Comparison of ENCODE assay signal across 24 cellular contexts in the genomic region with DNA sequence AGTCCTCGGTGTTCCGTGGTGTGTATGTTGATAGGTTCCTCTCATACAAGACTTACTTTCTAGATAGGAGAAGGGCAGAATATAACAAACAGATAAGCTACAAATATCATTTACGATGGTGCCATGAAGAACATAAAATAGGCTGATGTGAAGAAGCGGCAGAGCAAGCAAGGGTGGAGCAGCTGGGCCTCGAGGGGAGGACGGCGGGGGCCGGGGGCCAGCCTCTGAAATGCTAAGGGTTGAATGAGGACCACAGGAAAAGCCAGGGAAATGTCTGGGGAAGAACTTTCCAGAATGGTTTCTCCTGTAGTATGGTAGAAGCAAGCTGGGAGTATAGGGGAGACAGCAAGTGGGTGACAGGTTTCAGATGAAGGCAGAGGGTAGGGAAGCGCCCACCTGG.
"Had no signal": no experiment of that assay in that cellular context is flagged by ENCODE, and none has a peak within 500 bp of the region (broad histone marks: within the 10 kb centered on the region; RNA-seq: fewer than 3 reads in every experiment).

No MANE protein-coding gene starts in this region.

- H3K36me3 Mint-ChIP-seq: stimulated activated effector memory CD8-positive, alpha-beta T cell treated with anti-CD3 and anti-CD28 coated beads, Interleukin-12 subunit alpha, Interleukin-12 subunit beta, amount 100 ng/mL, for 72 hours; stimulated activated memory B cell treated with anti-CD40 and anti-IgM and Interleukin-4, amounts not matched to agents 10 μg/mL and 1 μg/mL and 100 μg/mL, for 72 hours; type B pancreatic cell had no signal

- DNase-seq: stimulated activated CD4-positive, alpha-beta T cell treated with anti-CD3 and anti-CD28 coated beads, Interleukin-2, amount 100 ng/mL, for 48 hours; stimulated activated CD4-positive, alpha-beta T cell treated with anti-CD3 and anti-CD28 coated beads, Interleukin-4, amount 100 ng/mL, for 1 hour; stimulated activated CD4-positive, alpha-beta T cell treated with anti-CD3 and anti-CD28 coated beads, Interleukin-4, amount 100 ng/mL, for 24 hours; stimulated activated CD4-positive, alpha-beta T cell treated with anti-CD3 and anti-CD28 coated beads, Interleukin-4, amount 100 ng/mL, for 4 hours; stimulated activated CD8-positive, alpha-beta memory T cell treated with anti-CD3 and anti-CD28 coated beads, Interleukin-4, amount 100 ng/mL, for 48 hours; stimulated activated naive B cell treated with anti-CD40 and anti-IgM and Interleukin-4, amounts not matched to agents 10 μg/mL and 1 μg/mL and 100 μg/mL, for 72 hours; stimulated activated naive CD4-positive, alpha-beta T cell; stimulated activated naive CD4-positive, alpha-beta T cell treated with Interleukin-2 at 50 U/mL for 16 hours; stimulated activated naive CD8-positive, alpha-beta T cell treated with anti-CD3 and anti-CD28 coated beads, Interleukin-15, amount 100 ng/mL, for 72 hours; stimulated activated naive CD8-positive, alpha-beta T cell treated with anti-CD3 and anti-CD28 coated beads, Interleukin-15, Interleukin-2, amounts not matched to agents 100 U/mL and 50 U/mL, for 24 hours; stomach; substantia nigra; testis; thyroid gland; tibial artery; transverse colon; trophoblast cell; upper lobe of right lung; uterus had no signal

- H3K4me1 Mint-ChIP-seq: stimulated activated effector memory CD8-positive, alpha-beta T cell treated with anti-CD3 and anti-CD28 coated beads, Interleukin-12 subunit alpha, Interleukin-12 subunit beta, amount 100 ng/mL, for 72 hours; stimulated activated memory B cell treated with anti-CD40 and anti-IgM and Interleukin-4, amounts not matched to agents 10 μg/mL and 1 μg/mL and 100 μg/mL, for 72 hours; stimulated activated naive B cell treated with anti-CD40 and anti-IgM and Interleukin-4, amounts not matched to agents 10 μg/mL and 1 μg/mL and 100 μg/mL, for 72 hours; stimulated activated naive CD8-positive, alpha-beta T cell treated with anti-CD3 and anti-CD28 coated beads, Interleukin-15, amount 100 ng/mL, for 72 hours had no signal

- ATAC-seq: stimulated activated effector memory CD8-positive, alpha-beta T cell treated with anti-CD3 and anti-CD28 coated beads, Interleukin-12 subunit alpha, Interleukin-12 subunit beta, amount 100 ng/mL, for 72 hours; stimulated activated memory B cell treated with anti-CD40 and anti-IgM and Interleukin-4, amounts not matched to agents 10 μg/mL and 1 μg/mL and 100 μg/mL, for 72 hours; stimulated activated naive B cell treated with anti-CD40 and anti-IgM and Interleukin-4, amounts not matched to agents 10 μg/mL and 1 μg/mL and 100 μg/mL, for 72 hours; stimulated activated naive CD8-positive, alpha-beta T cell treated with anti-CD3 and anti-CD28 coated beads, Interleukin-15, amount 100 ng/mL, for 72 hours; stimulated activated naive CD8-positive, alpha-beta T cell treated with anti-CD3 and anti-CD28 coated beads, Interleukin-15, Interleukin-2, amounts not matched to agents 100 U/mL and 50 U/mL, for 24 hours; upper lobe of right lung had no signal

- H3K27ac Mint-ChIP-seq: stimulated activated effector memory CD8-positive, alpha-beta T cell treated with anti-CD3 and anti-CD28 coated beads, Interleukin-12 subunit alpha, Interleukin-12 subunit beta, amount 100 ng/mL, for 72 hours; stimulated activated memory B cell treated with anti-CD40 and anti-IgM and Interleukin-4, amounts not matched to agents 10 μg/mL and 1 μg/mL and 100 μg/mL, for 72 hours; stimulated activated naive B cell treated with anti-CD40 and anti-IgM and Interleukin-4, amounts not matched to agents 10 μg/mL and 1 μg/mL and 100 μg/mL, for 72 hours; stimulated activated naive CD8-positive, alpha-beta T cell treated with anti-CD3 and anti-CD28 coated beads, Interleukin-15, amount 100 ng/mL, for 72 hours; stimulated activated naive CD8-positive, alpha-beta T cell treated with anti-CD3 and anti-CD28 coated beads, Interleukin-15, Interleukin-2, amounts not matched to agents 100 ng/mL and 50 ng/mL, for 24 hours; type B pancreatic cell had no signal

- H3K4me3 Mint-ChIP-seq: stimulated activated effector memory CD8-positive, alpha-beta T cell treated with anti-CD3 and anti-CD28 coated beads, Interleukin-12 subunit alpha, Interleukin-12 subunit beta, amount 100 ng/mL, for 72 hours; stimulated activated memory B cell treated with anti-CD40 and anti-IgM and Interleukin-4, amounts not matched to agents 10 μg/mL and 1 μg/mL and 100 μg/mL, for 72 hours; stimulated activated naive B cell treated with anti-CD40 and anti-IgM and Interleukin-4, amounts not matched to agents 10 μg/mL and 1 μg/mL and 100 μg/mL, for 72 hours; stimulated activated naive CD8-positive, alpha-beta T cell treated with anti-CD3 and anti-CD28 coated beads, Interleukin-15, amount 100 ng/mL, for 72 hours; stimulated activated naive CD8-positive, alpha-beta T cell treated with anti-CD3 and anti-CD28 coated beads, Interleukin-15, Interleukin-2, amounts not matched to agents 100 ng/mL and 50 ng/mL, for 24 hours; type B pancreatic cell had no signal

- H3K9me3 Mint-ChIP-seq: type B pancreatic cell had no signal

- H3K27me3 Mint-ChIP-seq: stimulated activated memory B cell treated with anti-CD40 and anti-IgM and Interleukin-4, amounts not matched to agents 10 μg/mL and 1 μg/mL and 100 μg/mL, for 72 hours; stimulated activated naive B cell treated with anti-CD40 and anti-IgM and Interleukin-4, amounts not matched to agents 10 μg/mL and 1 μg/mL and 100 μg/mL, for 72 hours; stimulated activated naive CD8-positive, alpha-beta T cell treated with anti-CD3 and anti-CD28 coated beads, Interleukin-15, Interleukin-2, amounts not matched to agents 100 ng/mL and 50 ng/mL, for 24 hours had no signal

- FAIRE-seq: urothelium cell line had no signal
